8 cellular contexts compared by ENCODE assay signal in genomic region chr4:143183513-143184216, GRCh38. TPM values are rescaled to one million over a fixed set of nuclear protein-coding genes. Genes with fewer than 3 reads are reported as not detected.
A peak's percentile ranks its signal among the peaks of the same experiment; 100 is the strongest.
DNase-seq lines count a peak whose midpoint lies in the region; ATAC-seq and TF ChIP-seq lines count a peak whose summit lies in the region.

No MANE protein-coding gene starts in this region.

- intact Hi-C loops in prostate gland (cut with DNase I): no loop called here

- H3K27me3 ChIP-seq in H7 (ENCODE audit: control insufficient read depth, insufficient read depth, low read length) (no peaks in the 10 kb centered on the region), prostate gland (replicated peaks; ENCODE audit: insufficient read depth) (no peaks in the 10 kb centered on the region)

- no peaks in the 10 kb centered on the region for H3K9me3 ChIP-seq in prostate gland

- TF ChIP-seq CTCF in prostate gland (IDR thresholded peaks at IDR 0.05): no peak

- H3K36me3 ChIP-seq in H7 (replicated peaks; ENCODE audit: control insufficient read depth, insufficient read depth, low read length) (no peaks in the 10 kb centered on the region; the same call in 1 of the 2 replicates), prostate gland (no peaks in the 10 kb centered on the region)

- H3K4me3 ChIP-seq in H7 (ENCODE audit: insufficient read depth, low read depth, low read length) (peak overlapping the region; percentile 97), prostate gland (peak overlapping the region; percentile 83 to 92)

- ATAC-seq in HG02852 (IDR thresholded peaks at IDR 0.05; ENCODE audit: unreplicated experiment): no peak

- no peak for DNase-seq in H7
- DNase-seq in RKO (ENCODE audit: low spot score): peak; percentile 49
- DNase-seq in epithelial cell of prostate (ENCODE audit: low read depth, low spot score): no peak
- DNase-seq in prostate gland (ENCODE audit: low spot score): no peak
- DNase-seq in ureter (ENCODE audit: low spot score): no peak
- no peak for DNase-seq in NCI-H524 treated with DMSO at 0.1 percent for 48 hours (lab: John Stamatoyannopoulos, UW)
- no peak for DNase-seq in NCI-H2029 treated with DMSO at 0.1 percent for 48 hours (lab: John Stamatoyannopoulos, UW)

- H3K4me1 ChIP-seq in prostate gland (replicated peaks): no peaks in the 10 kb centered on the region

- TF ChIP-seq POLR2A in prostate gland (IDR thresholded peaks at IDR 0.05): no peak

- WGBS in prostate gland: 45% methylated on average over 9 of the region's 9 CpGs

- H3K27ac ChIP-seq in epithelial cell of prostate (peak overlapping the region; percentile 92), prostate gland (peak overlapping the region; percentile 89 to 95)

RNA-seq across cellular contexts. Expression of gene USP38, which starts 1.1 kb away (rescaled TPM):
- 16.8 and 17.8 TPM in 2 replicates for total RNA-seq in H7 (2014; rRNA removed; shearing (Covaris generic))
- 10 to 100 TPM; 19.1 to 21.2 TPM for total RNA-seq in prostate gland
- 20.5 TPM for total RNA-seq in ureter
